In genomic region chr21:46347791-46348381, GRCh38 we compare ENCODE assay signal across 14 cellular contexts. TPM values are rescaled to one million over a fixed set of nuclear protein-coding genes. Genes with fewer than 3 reads are reported as not detected.
DNase-seq lines count a peak whose midpoint lies in the region; ATAC-seq, FAIRE-seq and TF ChIP-seq lines count a peak whose summit lies in the region.
"Had no signal": no experiment of that assay in that cellular context is flagged by ENCODE, and none has a peak within 500 bp of the region (broad histone marks: within the 10 kb centered on the region; RNA-seq: fewer than 3 reads in every experiment).

No MANE protein-coding gene starts in this region.

- POLR2A ChIA-PET in HepG2 (lab: Yijun Ruan, JAX) = no interaction called here

- TF ChIP-seq CTCF in OCI-LY3 (IDR thresholded peaks at IDR 0.05; ENCODE audit: low read depth, low read length) (peak; percentile 39; the same call in 1 of the 2 replicates), esophagus muscularis mucosa (IDR thresholded peaks at IDR 0.05) (no peak), HepG2 (CRISPR knock-in tag; IDR thresholded peaks at IDR 0.05) (no peak)

- no peak overlapping the region for H3K27ac ChIP-seq in OCI-LY3 (ENCODE audit: low read length)
- no peak overlapping the region for H3K27ac ChIP-seq in esophagus muscularis mucosa (replicated peaks in 1 of 4)
- H3K27ac ChIP-seq in HepG2 (ENCODE audit: extremely low read length, insufficient read depth, low read length) = no peak overlapping the region
- H3K27ac ChIP-seq: ovary had no signal

- no peak overlapping the region for H3K4me2 ChIP-seq in OCI-LY3 (ENCODE audit: low read length)
- no peak overlapping the region for H3K4me2 ChIP-seq in HepG2 (ENCODE audit: low read depth, low read length)

- H3K9ac ChIP-seq in OCI-LY3 (ENCODE audit: low read length) = no peak overlapping the region
- H3K9ac ChIP-seq in HepG2 (ENCODE audit: insufficient read depth, low read depth, low read length) = no peak overlapping the region

- in situ Hi-C loops in HepG2 (cut with HindIII; ENCODE audit: extremely low pct_ligation_motif_present, low pct_unique_long_range_greater_than_20kb) (no loop called here), G401 (cut with HindIII; ENCODE audit: low sequenced_read_pairs) (no loop called here)

- whole genome bisulfite sequencing in esophagus muscularis mucosa = 91% methylated on average over 11 of the region's 12 CpGs
- 86% methylated on average over 8 of the region's 12 CpGs for WGBS in HepG2 (ENCODE audit: low lambda C conversion rate)

- H2AFZ ChIP-seq in OCI-LY3 (ENCODE audit: low read depth, low read length) (no peak overlapping the region), HepG2 (ENCODE audit: low read length) (no peak overlapping the region)

- CTCF ChIA-PET in HepG2 (lab: Yijun Ruan, JAX; ENCODE audit: low intra/inter-chr PET ratio, low total read pairs) = no interaction called here

- DNase-seq in D341Med (ENCODE audit: low spot score) = peak; percentile 19
- DNase-seq in esophagus muscularis mucosa (ENCODE audit: extremely low spot score) = no peak
- no peak for DNase-seq in HepG2 (ENCODE audit: low spot score)
- no peak for DNase-seq in NCI-H1092 (lab: John Stamatoyannopoulos, UW)
- no peak for DNase-seq in G401 (ENCODE audit: low spot score)
- DNase-seq: activated CD4-positive, alpha-beta T cell treated with anti-CD3 and anti-CD28 coated beads for 4 hours; activated T-cell treated with anti-CD3 and anti-CD28 coated beads, Interleukin-2, amount 50 U/mL, for 72 hours; Calu3; NCI-H2171 treated with DMSO at 0.1 percent for 48 hours; ovary had no signal

- no peak for TF ChIP-seq RAD21 in HepG2 (CRISPR knock-in tag; IDR thresholded peaks at IDR 0.05)

- no peak for TF ChIP-seq EP300 in esophagus muscularis mucosa (IDR thresholded peaks at IDR 0.05)
- no peak for TF ChIP-seq EP300 in HepG2 (IDR thresholded peaks at IDR 0.05; ENCODE audit: low read depth in 2 of 2, low read length in 2 of 2)
- no peak for TF ChIP-seq EP300 in HepG2 (CRISPR knock-in tag; IDR thresholded peaks at IDR 0.05; ENCODE audit: borderline replicate concordance)

- TF ChIP-seq POLR2A in esophagus muscularis mucosa (IDR thresholded peaks at IDR 0.05; ENCODE audit: low read depth) (peak; percentile 58), HepG2 (IDR thresholded peaks at IDR 0.05; ENCODE audit: insufficient read depth in 1 of 2, low read depth in 2 of 2, low read length in 2 of 2) (no peak)

- H4K20me1 ChIP-seq in OCI-LY3 (ENCODE audit: insufficient read depth, low read length) (no peaks in the 10 kb centered on the region; the same call in 1 of the 2 replicates), HepG2 (ENCODE audit: insufficient read depth, low read length) (no peaks in the 10 kb centered on the region; the same call in 1 of the 2 replicates)

- no peaks in the 10 kb centered on the region for H3K9me3 ChIP-seq in OCI-LY3 (ENCODE audit: insufficient read depth, low read length)
- no peaks in the 10 kb centered on the region for H3K9me3 ChIP-seq in esophagus muscularis mucosa
- no peaks in the 10 kb centered on the region for H3K9me3 ChIP-seq in HepG2 (ENCODE audit: low read length)
- H3K9me3 ChIP-seq: ovary had no signal

- H3K36me3 ChIP-seq in OCI-LY3 (replicated peaks; ENCODE audit: low read depth, low read length) (peaks cover 10% of the 10 kb centered on the region), esophagus muscularis mucosa (peaks cover 59 to 85% (median 77%) of the 10 kb centered on the region in 4 donors), HepG2 (replicated peaks in 1 of 2; ENCODE audit: control insufficient read depth in 1 of 2, insufficient read depth in 2 of 2, low read length in 2 of 2) (peaks cover 33 to 72% of the 10 kb centered on the region in 2 experiments)
- H3K36me3 ChIP-seq: ovary had no signal

- intact Hi-C loops in esophagus muscularis mucosa (cut with DNase I) = no loop called here
- intact Hi-C loops in HepG2 (cut with micrococcal nuclease; ENCODE audit: unreplicated experiment) = no loop called here

- H3K4me1 ChIP-seq in OCI-LY3 (ENCODE audit: low read length) (no peaks in the 10 kb centered on the region), esophagus muscularis mucosa (peaks cover 0 to 5% (median 0%) of the 10 kb centered on the region in 4 donors), HepG2 (ENCODE audit: insufficient read depth, low read length) (no peaks in the 10 kb centered on the region)

- H3K4me3 ChIP-seq in OCI-LY3 (ENCODE audit: low read length) = no peak overlapping the region
- no peak overlapping the region for H3K4me3 ChIP-seq in esophagus muscularis mucosa
- H3K4me3 ChIP-seq in HepG2 (replicated peaks in 1 of 3; ENCODE audit: insufficient read depth in 1 of 3, low read depth in 2 of 3, low read length in 3 of 3) = no peak overlapping the region
- H3K4me3 ChIP-seq: ovary had no signal

- peak; percentile 56 for ATAC-seq in HepG2
- ATAC-seq in GM21360 (IDR thresholded peaks at IDR 0.05; ENCODE audit: unreplicated experiment) = no peak
- ATAC-seq in HG03159 (IDR thresholded peaks at IDR 0.05; ENCODE audit: unreplicated experiment) = no peak
- ATAC-seq: activated T-cell treated with anti-CD3 and anti-CD28 coated beads, Interleukin-2, amount 50 U/mL, for 72 hours; T-cell had no signal

- BruUV-seq in HepG2 (replicated peaks; lab: Mats Ljungman, UMichigan) = no TSS peak

- FAIRE-seq in HepG2 (lab: Jason Lieb, UNC) = no peak

- H3K79me2 ChIP-seq in OCI-LY3 (ENCODE audit: low read length) (peaks cover 8% of the 10 kb centered on the region; the same call in 1 of the 2 replicates), HepG2 (ENCODE audit: insufficient read depth, low read length) (peaks cover 6% of the 10 kb centered on the region)

- H3K27me3 ChIP-seq in OCI-LY3 (ENCODE audit: low read depth, low read length) = no peaks in the 10 kb centered on the region
- no peaks in the 10 kb centered on the region for H3K27me3 ChIP-seq in esophagus muscularis mucosa
- H3K27me3 ChIP-seq in HepG2 (ENCODE audit: control insufficient read depth in 1 of 2, insufficient read depth in 2 of 2, low read length in 2 of 2) = no peaks in the 10 kb centered on the region; a peak in 1 of 5 replicates
- H3K27me3 ChIP-seq: ovary had no signal

TF ChIP-seq in HepG2, 621 proteins besides CTCF, POLR2A, EP300 and RAD21 (continues in another document):
- TF ChIP-seq JUNB (CRISPR knock-in tag; IDR thresholded peaks at IDR 0.05; ENCODE audit: borderline replicate concordance) = no peak
- TF ChIP-seq ZNF629 (CRISPR knock-in tag; conservative IDR thresholded peaks at IDR 0.05) = no peak
- no peak for TF ChIP-seq PLRG1 (conservative IDR thresholded peaks at IDR 0.05)

RNA-seq across cellular contexts. Expression of gene PCNT, which starts 23.9 kb away (rescaled TPM):
- total RNA-seq in esophagus muscularis mucosa (10 to 100 TPM; 21.2 to 35.1 (median 24.7) TPM), HepG2 (2016; rRNA removed; fragmentation: Illumina TruSeq; extraction: Trizol) (12.2 and 12.4 TPM in 2 replicates)
- 11.8 and 13.7 TPM in 2 replicates for total RNA-seq in HepG2 (2016; cell fraction: cytosol; rRNA removed; fragmentation: Illumina TruSeq; extraction: Trizol; ENCODE audit: low read depth)
- 9.9 and 13.1 TPM in 2 replicates for total RNA-seq in HepG2 (2016; cell fraction: insoluble cytoplasmic fraction; rRNA removed; fragmentation: Illumina TruSeq; extraction: Trizol)
- 6.9 and 8.5 TPM in 2 replicates for total RNA-seq in HepG2 (2016; cell fraction: membrane; rRNA removed; fragmentation: Illumina TruSeq; extraction: Trizol)
- total RNA-seq in HepG2 (2016; cell fraction: nucleus; rRNA removed; fragmentation: Illumina TruSeq; extraction: Trizol) = 24.8 and 28.6 TPM in 2 replicates
- polyA plus RNA-seq in HepG2 (2011; rRNA removed) = 5.6 and 7.4 TPM in 2 replicates
- 2.5 and 3.7 TPM in 2 replicates for polyA plus RNA-seq in HepG2 (2011; cell fraction: cytosol; rRNA removed)
- 25.9 and 37.1 TPM in 2 replicates for polyA plus RNA-seq in HepG2 (2011; cell fraction: nucleus; rRNA removed)
- polyA plus RNA-seq in HepG2 (2012) = 6.5 and 6.9 TPM in 2 replicates
- 1.0 and 1.4 TPM in 2 replicates for polyA plus RNA-seq in HepG2 (2016; cell fraction: cytosol; fragmentation: Illumina TruSeq; extraction: Trizol; ENCODE audit: low read depth)
- polyA plus RNA-seq in HepG2 (2016; cell fraction: insoluble cytoplasmic fraction; fragmentation: Illumina TruSeq; extraction: Trizol; ENCODE audit: low read depth) = 8.8 and 9.4 TPM in 2 replicates
- polyA plus RNA-seq in HepG2 (2016; cell fraction: membrane; fragmentation: Illumina TruSeq; extraction: Trizol; ENCODE audit: low read depth) = 1.3 and 2.7 TPM in 2 replicates
- polyA plus RNA-seq in HepG2 (2016; cell fraction: nucleus; fragmentation: Illumina TruSeq; extraction: Trizol; ENCODE audit: insufficient read depth, low read depth) = 46.6 and 55.1 TPM in 2 replicates
- 31.0 and 75.2 TPM in 2 replicates for polyA minus RNA-seq in HepG2 (2011; rRNA and poly(A)+ RNA removed; ENCODE audit: low replicate concordance)
- 4.6 and 7.0 TPM in 2 replicates for polyA minus RNA-seq in HepG2 (2011; cell fraction: cytosol; rRNA and poly(A)+ RNA removed)
- 17.2 and 19.3 TPM in 2 replicates for polyA minus RNA-seq in HepG2 (2011; cell fraction: nucleus; rRNA and poly(A)+ RNA removed)
- total RNA-seq in G401 (2014; rRNA removed; shearing (Covaris generic)) = 14.3 and 33.5 TPM in 2 replicates

RNA-seq across cellular contexts. Expression of gene C21orf58, which starts 24.2 kb away (rescaled TPM):
- total RNA-seq in esophagus muscularis mucosa (1 to 10 TPM in 3 of 4 donors, under 1 TPM in 1; 0.50 to 2.5 (median 1.7) TPM), HepG2 (2016; rRNA removed; fragmentation: Illumina TruSeq; extraction: Trizol) (3.3 and 6.8 TPM in 2 replicates)
- total RNA-seq in HepG2 (2016; cell fraction: cytosol; rRNA removed; fragmentation: Illumina TruSeq; extraction: Trizol; ENCODE audit: low read depth) = 5.2 and 5.5 TPM in 2 replicates
- total RNA-seq in HepG2 (2016; cell fraction: insoluble cytoplasmic fraction; rRNA removed; fragmentation: Illumina TruSeq; extraction: Trizol) = 2.2 and 7.3 TPM in 2 replicates
- total RNA-seq in HepG2 (2016; cell fraction: membrane; rRNA removed; fragmentation: Illumina TruSeq; extraction: Trizol) = 4.4 and 5.0 TPM in 2 replicates
- total RNA-seq in HepG2 (2016; cell fraction: nucleus; rRNA removed; fragmentation: Illumina TruSeq; extraction: Trizol) = 7.9 and 14.5 TPM in 2 replicates
- 3.2 and 3.5 TPM in 2 replicates for polyA plus RNA-seq in HepG2 (2011; rRNA removed)
- 0.99 and 1.6 TPM in 2 replicates for polyA plus RNA-seq in HepG2 (2011; cell fraction: cytosol; rRNA removed)
- polyA plus RNA-seq in HepG2 (2011; cell fraction: nucleus; rRNA removed) = 17.6 and 27.7 TPM in 2 replicates
- 1.3 and 2.8 TPM in 2 replicates for polyA plus RNA-seq in HepG2 (2012)
- polyA plus RNA-seq in HepG2 (2016; cell fraction: cytosol; fragmentation: Illumina TruSeq; extraction: Trizol; ENCODE audit: low read depth) = 0.69 and 0.97 TPM in 2 replicates
- polyA plus RNA-seq in HepG2 (2016; cell fraction: insoluble cytoplasmic fraction; fragmentation: Illumina TruSeq; extraction: Trizol; ENCODE audit: low read depth) = 1.4 and 2.3 TPM in 2 replicates
- polyA plus RNA-seq in HepG2 (2016; cell fraction: membrane; fragmentation: Illumina TruSeq; extraction: Trizol; ENCODE audit: low read depth) = 1.4 and 1.5 TPM in 2 replicates
- 19.1 and 20.8 TPM in 2 replicates for polyA plus RNA-seq in HepG2 (2016; cell fraction: nucleus; fragmentation: Illumina TruSeq; extraction: Trizol; ENCODE audit: insufficient read depth, low read depth)
- 12.3 and 40.6 TPM in 2 replicates for polyA minus RNA-seq in HepG2 (2011; rRNA and poly(A)+ RNA removed; ENCODE audit: low replicate concordance)
- polyA minus RNA-seq in HepG2 (2011; cell fraction: cytosol; rRNA and poly(A)+ RNA removed) = 2.3 and 2.5 TPM in 2 replicates
- polyA minus RNA-seq in HepG2 (2011; cell fraction: nucleus; rRNA and poly(A)+ RNA removed) = 11.2 and 15.3 TPM in 2 replicates
- total RNA-seq in G401 (2014; rRNA removed; shearing (Covaris generic)) = 7.9 and 8.2 TPM in 2 replicates
